21 cellular contexts compared by ENCODE assay signal in the genomic region with DNA sequence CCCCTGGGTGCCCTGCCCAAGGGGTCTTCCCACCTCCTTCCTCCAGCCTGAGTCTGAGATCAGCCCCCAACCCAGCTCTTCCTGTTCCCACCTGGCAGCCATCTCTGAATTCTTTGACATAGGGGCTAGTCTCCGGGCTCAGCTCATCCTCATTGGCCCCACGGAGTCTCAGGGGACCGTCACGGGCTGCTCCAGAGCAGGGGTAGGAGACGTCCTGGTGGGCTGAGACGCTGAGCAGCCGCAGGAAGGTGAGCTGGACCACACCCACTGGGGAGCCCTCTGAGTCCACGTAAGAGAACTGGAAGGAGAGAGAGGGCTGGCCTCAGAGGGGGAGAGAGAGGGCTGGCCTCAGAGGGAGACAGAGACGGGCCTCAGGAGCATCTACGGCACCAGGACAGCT. TPM values are rescaled to one million over a fixed set of nuclear protein-coding genes. Genes with fewer than 3 reads are reported as not detected.
DNase-seq lines count a peak whose midpoint lies in the region; ATAC-seq and TF ChIP-seq lines count a peak whose summit lies in the region.
"Had no signal": no experiment of that assay in that cellular context is flagged by ENCODE, and none has a peak within 500 bp of the region (broad histone marks: within the 10 kb centered on the region; RNA-seq: fewer than 3 reads in every experiment).

No MANE protein-coding gene starts in this region.

- no peak for DNase-seq in stimulated activated naive CD8-positive, alpha-beta T cell treated with anti-CD3 and anti-CD28 coated beads, Interleukin-15, amount 100 ng/mL, for 72 hours
- DNase-seq in stimulated activated naive CD8-positive, alpha-beta T cell treated with anti-CD3 and anti-CD28 coated beads, Interleukin-15, Interleukin-2, amounts not matched to agents 100 U/mL and 50 U/mL, for 24 hours: no peak
- DNase-seq in endodermal cell (peak; percentile 39), osteoblast (ENCODE audit: insufficient read length, low spot score, missing footprints) (peak; percentile 61), NCI-H1436 treated with DMSO at 0.1 percent for 48 hours (lab: John Stamatoyannopoulos, UW) (no peak), occipital lobe (lab: John Stamatoyannopoulos, UW) (no peak)
- no peak for DNase-seq in activated T-cell treated with anti-CD3 and anti-CD28 coated beads, Interleukin-2, amount 50 U/mL, for 48 hours
- DNase-seq: C1 segment of cervical spinal cord; CD8-positive, alpha-beta memory T cell; DMS 273 treated with DMSO at 0.1 percent for 48 hours; DMS79 treated with DMSO at 0.1 percent for 48 hours; GF-D8; H9; KBM-7; MV-4-11; NCI-H1105 treated with DMSO at 0.1 percent for 48 hours; NCI-H2029; NCI-H446; NCI-H524 treated with DMSO at 0.1 percent for 48 hours; NCI-H774; SK-N-SH had no signal

- no peak overlapping the region for H3K4me3 Mint-ChIP-seq in stimulated activated naive CD8-positive, alpha-beta T cell treated with anti-CD3 and anti-CD28 coated beads, Interleukin-15, amount 100 ng/mL, for 72 hours
- H3K4me3 Mint-ChIP-seq in endodermal cell: no peak overlapping the region

- H4K20me1 ChIP-seq in osteoblast (ENCODE audit: insufficient read depth, low read length): no peaks in the 10 kb centered on the region

- no peaks in the 10 kb centered on the region for H3K79me2 ChIP-seq in osteoblast (ENCODE audit: insufficient read depth, low read length)

- no peak overlapping the region for H3K9ac ChIP-seq in endodermal cell (ENCODE audit: extremely low read depth, low read length, poor library complexity, severe bottlenecking)
- H3K9ac ChIP-seq: SK-N-SH had no signal

- no peak overlapping the region for H3K4me2 ChIP-seq in osteoblast (ENCODE audit: insufficient read depth, low read length)
- H3K4me2 ChIP-seq: SK-N-SH had no signal

- H3K27me3 ChIP-seq in endodermal cell (ENCODE audit: control insufficient read depth, insufficient read depth, low read length, poor library complexity, severe bottlenecking) (peaks cover 15% of the 10 kb centered on the region), osteoblast (ENCODE audit: insufficient read depth, low read length) (no peaks in the 10 kb centered on the region)

- H2AFZ ChIP-seq in osteoblast (ENCODE audit: low read length): no peak overlapping the region

- H3K4me3 ChIP-seq in endodermal cell (ENCODE audit: low read length) (no peak overlapping the region), osteoblast (ENCODE audit: insufficient read depth, low read length) (no peak overlapping the region)

- no peaks in the 10 kb centered on the region for H3K36me3 ChIP-seq in endodermal cell (ENCODE audit: control insufficient read depth, insufficient read depth, low read length)
- no peaks in the 10 kb centered on the region for H3K36me3 ChIP-seq in osteoblast (ENCODE audit: insufficient read depth, low read length)

- H3K9me3 ChIP-seq in endodermal cell (ENCODE audit: control insufficient read depth, low read length): no peaks in the 10 kb centered on the region
- no peaks in the 10 kb centered on the region for H3K9me3 ChIP-seq in osteoblast (ENCODE audit: low read depth, low read length)
- H3K9me3 ChIP-seq: SK-N-SH had no signal

- peaks cover 7% of the 10 kb centered on the region for H3K27me3 Mint-ChIP-seq in stimulated activated naive CD8-positive, alpha-beta T cell treated with anti-CD3 and anti-CD28 coated beads, Interleukin-15, amount 100 ng/mL, for 72 hours
- peaks cover 37% of the 10 kb centered on the region for H3K27me3 Mint-ChIP-seq in endodermal cell (ENCODE audit: insufficient read depth)

- no peaks in the 10 kb centered on the region for H3K9me3 Mint-ChIP-seq in stimulated activated naive CD8-positive, alpha-beta T cell treated with anti-CD3 and anti-CD28 coated beads, Interleukin-15, amount 100 ng/mL, for 72 hours
- no peaks in the 10 kb centered on the region for H3K9me3 Mint-ChIP-seq in endodermal cell
- H3K9me3 Mint-ChIP-seq: CD8-positive, alpha-beta memory T cell; H9 had no signal

- no peak for TF ChIP-seq CTCF in endodermal cell (conservative IDR thresholded peaks at IDR 0.05)
- no peak for TF ChIP-seq CTCF in osteoblast (IDR thresholded peaks at IDR 0.05; ENCODE audit: extremely low read depth, low read depth, low read length)

- no peaks in the 10 kb centered on the region for H3K36me3 Mint-ChIP-seq in endodermal cell (ENCODE audit: low read depth)
- H3K36me3 Mint-ChIP-seq: CD8-positive, alpha-beta memory T cell had no signal

- H3K27ac ChIP-seq in endodermal cell (ENCODE audit: low read depth, low read length) (no peak overlapping the region), osteoblast (ENCODE audit: low read depth, low read length) (no peak overlapping the region)

- no peak for ATAC-seq in stimulated activated naive CD8-positive, alpha-beta T cell treated with anti-CD3 and anti-CD28 coated beads, Interleukin-15, amount 100 ng/mL, for 72 hours
- ATAC-seq in stimulated activated naive CD8-positive, alpha-beta T cell treated with anti-CD3 and anti-CD28 coated beads, Interleukin-15, Interleukin-2, amounts not matched to agents 100 U/mL and 50 U/mL, for 24 hours: no peak

- H3K4me1 ChIP-seq in endodermal cell (ENCODE audit: control insufficient read depth, insufficient read depth, low read length) (no peaks in the 10 kb centered on the region), osteoblast (ENCODE audit: insufficient read depth, low read length) (peaks cover 20% of the 10 kb centered on the region)

- H3K27ac Mint-ChIP-seq in stimulated activated naive CD8-positive, alpha-beta T cell treated with anti-CD3 and anti-CD28 coated beads, Interleukin-15, amount 100 ng/mL, for 72 hours: peak overlapping the region; percentile 36 to 56
- no peak overlapping the region for H3K27ac Mint-ChIP-seq in endodermal cell

- WGBS in endodermal cell (ENCODE audit: insufficient coverage in 1 of 2, insufficient read length in 1 of 2), 2 experiments: 52 to 74% methylated on average over 4 to 10 of the region's 10 CpGs

- H3K4me1 Mint-ChIP-seq in stimulated activated naive CD8-positive, alpha-beta T cell treated with anti-CD3 and anti-CD28 coated beads, Interleukin-15, amount 100 ng/mL, for 72 hours: peaks cover 21% of the 10 kb centered on the region
- no peaks in the 10 kb centered on the region for H3K4me1 Mint-ChIP-seq in endodermal cell

RNA-seq across cellular contexts. Expression of a gene that starts 28.1 kb away (rescaled TPM):
- total RNA-seq in endodermal cell: 1 to 10 TPM; 1.3 to 2.8 TPM
- polyA plus RNA-seq in endodermal cell (2013, experiment 1 of 2): 17.6 TPM
- 13.1 TPM for polyA plus RNA-seq in endodermal cell (2013, experiment 2 of 2)
- total RNA-seq in osteoblast: 1.8 TPM in 2 replicates
- 0.94 TPM for total RNA-seq in occipital lobe
- polyA plus RNA-seq: CD8-positive, alpha-beta memory T cell had no signal

RNA-seq across cellular contexts. Expression of a gene that starts 36.3 kb away (rescaled TPM):
- total RNA-seq in endodermal cell: 10 to 100 TPM; 24.8 to 27.2 TPM
- polyA plus RNA-seq in endodermal cell (2013, experiment 1 of 2): 46.3 TPM
- 38.0 TPM for polyA plus RNA-seq in endodermal cell (2013, experiment 2 of 2)
- total RNA-seq in osteoblast: 19.2 and 20.9 TPM in 2 replicates
- total RNA-seq in occipital lobe: 22.6 TPM

RNA-seq across cellular contexts. Expression of a gene that starts 36.5 kb away (rescaled TPM):
- total RNA-seq in endodermal cell: 100 to 1,000 TPM; 123 to 163 TPM
- 107 TPM for polyA plus RNA-seq in endodermal cell (2013, experiment 1 of 2)
- 105 TPM for polyA plus RNA-seq in endodermal cell (2013, experiment 2 of 2)
- total RNA-seq in osteoblast: 108 and 109 TPM in 2 replicates
- total RNA-seq in occipital lobe: 34.8 TPM

RNA-seq across cellular contexts. Expression of a gene that starts 40.3 kb away (rescaled TPM):
- 1 to 10 TPM; 5.7 to 6.8 TPM for total RNA-seq in endodermal cell
- 13.2 TPM for polyA plus RNA-seq in endodermal cell (2013, experiment 1 of 2)
- polyA plus RNA-seq in endodermal cell (2013, experiment 2 of 2): 12.2 TPM
- total RNA-seq in osteoblast: 2.7 and 3.3 TPM in 2 replicates
- total RNA-seq in occipital lobe: 4.5 TPM

RNA-seq across cellular contexts. Expression of a gene that starts 44.1 kb away (rescaled TPM):
- total RNA-seq in endodermal cell (10 to 100 TPM; 31.0 to 31.8 TPM), osteoblast (34.0 and 34.2 TPM in 2 replicates), occipital lobe (20.6 TPM)
- polyA plus RNA-seq in endodermal cell (2013, experiment 1 of 2): 65.4 TPM
- polyA plus RNA-seq in endodermal cell (2013, experiment 2 of 2): 55.9 TPM

Comparison
In these comparisons a context has a peak if more than half of its experiments do, and no peak if none do; other contexts are left out.
1. DNase-seq: peak in endodermal cell (single experiment) and osteoblast (single experiment); none in stimulated activated naive CD8-positive, alpha-beta T cell treated with anti-CD3 and anti-CD28 coated beads, Interleukin-15, amount 100 ng/mL, for 72 hours (0 of 2), stimulated activated naive CD8-positive, alpha-beta T cell treated with anti-CD3 and anti-CD28 coated beads, Interleukin-15, Interleukin-2, amounts not matched to agents 100 U/mL and 50 U/mL, for 24 hours (single experiment), activated T-cell treated with anti-CD3 and anti-CD28 coated beads, Interleukin-2, amount 50 U/mL, for 48 hours (0 of 2), NCI-H1436 treated with DMSO at 0.1 percent for 48 hours (single experiment) and occipital lobe (single experiment).